Comparison of ENCODE assay signal across 15 cellular contexts in the genomic region with DNA sequence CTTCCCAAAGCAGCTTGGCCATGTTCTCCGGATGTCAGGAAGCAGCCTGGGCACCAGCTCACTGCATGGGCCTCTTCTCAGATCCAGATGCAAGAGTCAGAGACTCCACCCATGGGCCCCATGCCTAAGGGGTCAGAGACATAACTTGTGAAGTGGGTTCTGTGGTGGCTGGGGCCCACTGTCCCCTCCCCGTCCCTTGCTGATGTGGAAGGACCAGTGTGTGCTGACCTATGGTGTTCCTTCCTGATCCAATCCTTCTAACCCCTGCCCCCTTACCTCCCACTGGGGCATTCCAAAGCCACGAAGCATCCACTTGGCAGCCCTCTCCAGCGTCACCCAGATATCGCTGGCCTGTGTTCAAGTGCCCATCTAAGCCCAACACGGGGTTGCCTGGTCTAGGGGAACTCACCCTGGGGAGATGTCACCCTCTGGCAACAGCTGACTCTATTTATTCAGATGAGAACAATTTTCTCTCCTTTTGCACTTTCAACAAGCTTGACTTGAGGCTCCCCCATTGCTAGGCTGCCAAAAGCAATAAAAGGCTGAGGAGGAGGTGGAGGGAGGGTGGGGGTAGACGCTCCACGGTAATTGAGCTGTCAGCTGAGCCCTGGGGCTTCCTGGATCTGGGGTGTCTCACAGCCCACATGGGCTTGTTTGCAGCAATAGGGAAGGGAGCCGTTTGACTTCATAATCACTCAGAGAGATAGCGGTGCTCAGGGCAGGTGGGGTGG.
DNase-seq lines count a peak whose midpoint lies in the region; ATAC-seq and TF ChIP-seq lines count a peak whose summit lies in the region.
"Had no signal": no experiment of that assay in that cellular context is flagged by ENCODE, and none has a peak within 500 bp of the region (broad histone marks: within the 10 kb centered on the region; RNA-seq: fewer than 3 reads in every experiment).

No MANE protein-coding gene starts in this region.

- no peaks in the 10 kb centered on the region for H3K4me1 Mint-ChIP-seq in activated CD4-positive, alpha-beta T cell treated with anti-CD3 and anti-CD28 coated beads, Interleukin-2, amount 10 ng/mL, durations not matched to agents 24 days and 14 days
- H3K4me1 Mint-ChIP-seq: central memory CD8-positive, alpha-beta T cell had no signal

- H3K4me3 Mint-ChIP-seq in activated CD4-positive, alpha-beta T cell treated with anti-CD3 and anti-CD28 coated beads, Interleukin-2, amount 10 ng/mL, durations not matched to agents 24 days and 14 days, result no peak overlapping the region
- H3K4me3 Mint-ChIP-seq: activated T-cell treated with anti-CD3 and anti-CD28 coated beads, Interleukin-2, amount 50 U/mL, for 72 hours; central memory CD8-positive, alpha-beta T cell had no signal

- H3K9me3 ChIP-seq in heart left ventricle (no peaks in the 10 kb centered on the region), gastrocnemius medialis (no peaks in the 10 kb centered on the region)
- H3K9me3 ChIP-seq: BE2C had no signal

- peak; percentile 46 for DNase-seq in Daoy (ENCODE audit: low read depth)
- DNase-seq in heart left ventricle, result peak in 1 of 5 donors; percentile 70
- peak in 1 of 2 donors; percentile 36 for DNase-seq in gastrocnemius medialis
- no peak for DNase-seq in RKO (ENCODE audit: low spot score)
- DNase-seq in activated CD4-positive, alpha-beta T cell treated with anti-CD3 and anti-CD28 coated beads, Interleukin-2, amount 10 ng/mL, durations not matched to agents 24 days and 14 days, result no peak
- DNase-seq: activated CD4-positive, alpha-beta T cell treated with anti-CD3 and anti-CD28 coated beads for 1 hour; activated T-cell treated with anti-CD3 and anti-CD28 coated beads, Interleukin-2, amount 50 U/mL, for 72 hours; BE2C; NCI-H526 had no signal

- no peaks in the 10 kb centered on the region for H3K9me3 Mint-ChIP-seq in activated CD4-positive, alpha-beta T cell treated with anti-CD3 and anti-CD28 coated beads, Interleukin-2, amount 10 ng/mL, durations not matched to agents 24 days and 14 days
- H3K9me3 Mint-ChIP-seq: activated T-cell treated with anti-CD3 and anti-CD28 coated beads, Interleukin-2, amount 50 U/mL, for 72 hours; central memory CD8-positive, alpha-beta T cell had no signal

- H3K36me3 ChIP-seq in heart left ventricle (no peaks in the 10 kb centered on the region), gastrocnemius medialis (no peaks in the 10 kb centered on the region)
- H3K36me3 ChIP-seq: BE2C had no signal

- H3K36me3 Mint-ChIP-seq in activated CD4-positive, alpha-beta T cell treated with anti-CD3 and anti-CD28 coated beads, Interleukin-2, amount 10 ng/mL, durations not matched to agents 24 days and 14 days (ENCODE audit: low read depth), result no peaks in the 10 kb centered on the region

- peak overlapping the region; percentile 59 for H3K27ac ChIP-seq in adipose tissue (ENCODE audit: low read depth, low read length)
- peak overlapping the region in 8 of 12 donors; percentile 7 to 76 (median 42) for H3K27ac ChIP-seq in heart left ventricle
- peak overlapping the region; percentile 34 to 73 (median 65) for H3K27ac ChIP-seq in gastrocnemius medialis
- H3K27ac ChIP-seq: HL-60, parathyroid adenoma had no signal

- H3K4me1 ChIP-seq in heart left ventricle, result peaks cover 0 to 58% (median 27%) of the 10 kb centered on the region in 12 donors
- H3K4me1 ChIP-seq in gastrocnemius medialis, result peaks cover 14 to 20% of the 10 kb centered on the region in 2 donors

- ATAC-seq in heart left ventricle (peak in 3 of 4 donors; percentile 6 to 35 (median 7)), gastrocnemius medialis (no peak), GM18498 (IDR thresholded peaks at IDR 0.05; ENCODE audit: unreplicated experiment) (no peak), GM19351 (IDR thresholded peaks at IDR 0.05; ENCODE audit: unreplicated experiment) (no peak)
- ATAC-seq: activated T-cell treated with anti-CD3 and anti-CD28 coated beads, Interleukin-2, amount 50 U/mL, for 72 hours had no signal

- no peaks in the 10 kb centered on the region for H3K27me3 Mint-ChIP-seq in activated CD4-positive, alpha-beta T cell treated with anti-CD3 and anti-CD28 coated beads, Interleukin-2, amount 10 ng/mL, durations not matched to agents 24 days and 14 days

- 49 to 69% (median 54%) methylated on average over 10 of the region's 10 CpGs for WGBS in adipose tissue, 3 donors
- 49 to 54% (median 52%) methylated on average over 10 of the region's 10 CpGs for WGBS in heart left ventricle, 4 donors

- intact Hi-C loops in heart left ventricle (cut with DNase I), result loop anchor here in 1 of 10 donors (10.0 kb wide), 1 partner anchor 152 kb away; no protein-coding TSS in a partner anchor
- intact Hi-C loops in gastrocnemius medialis (cut with DNase I; ENCODE audit: low total_unique reads), result no loop called here
- intact Hi-C loops in activated CD4-positive, alpha-beta T cell treated with anti-CD3 and anti-CD28 coated beads, Interleukin-2, amount 10 ng/mL, durations not matched to agents 24 days and 14 days (cut with micrococcal nuclease), result no loop called here

- no peak overlapping the region for H3K4me3 ChIP-seq in heart left ventricle
- H3K4me3 ChIP-seq in gastrocnemius medialis, result no peak overlapping the region

- TF ChIP-seq CTCF in heart left ventricle (IDR thresholded peaks at IDR 0.05) (no peak), gastrocnemius medialis (IDR thresholded peaks at IDR 0.05 in 4 of 5, conservative IDR thresholded peaks at IDR 0.05 in 1 of 5) (no peak)

- H3K27ac Mint-ChIP-seq in activated CD4-positive, alpha-beta T cell treated with anti-CD3 and anti-CD28 coated beads, Interleukin-2, amount 10 ng/mL, durations not matched to agents 24 days and 14 days, result no peak overlapping the region
- H3K27ac Mint-ChIP-seq: activated T-cell treated with anti-CD3 and anti-CD28 coated beads, Interleukin-2, amount 50 U/mL, for 72 hours had no signal

- TF ChIP-seq POLR2A in heart left ventricle (IDR thresholded peaks at IDR 0.05) (no peak), gastrocnemius medialis (IDR thresholded peaks at IDR 0.05) (no peak)

- in situ Hi-C loops in gastrocnemius medialis (cut with MboI; ENCODE audit: low sequenced_read_pairs in 4 of 4), result no loop called here

- H3K27me3 ChIP-seq in heart left ventricle (no peaks in the 10 kb centered on the region), gastrocnemius medialis (no peaks in the 10 kb centered on the region)
- H3K27me3 ChIP-seq: BE2C had no signal

Comparison
In these comparisons a context has a peak if more than half of its experiments do, and no peak if none do; other contexts are left out.
1. ATAC-seq: peak in heart left ventricle (3 of 4); none in gastrocnemius medialis (0 of 2), GM18498 (single experiment) and GM19351 (single experiment).
2. Peak in every context shown above with its lines, with median percentiles within 50 percentile points of each other: H3K27ac ChIP-seq.